9 cellular contexts compared by ENCODE assay signal in the genomic region with DNA sequence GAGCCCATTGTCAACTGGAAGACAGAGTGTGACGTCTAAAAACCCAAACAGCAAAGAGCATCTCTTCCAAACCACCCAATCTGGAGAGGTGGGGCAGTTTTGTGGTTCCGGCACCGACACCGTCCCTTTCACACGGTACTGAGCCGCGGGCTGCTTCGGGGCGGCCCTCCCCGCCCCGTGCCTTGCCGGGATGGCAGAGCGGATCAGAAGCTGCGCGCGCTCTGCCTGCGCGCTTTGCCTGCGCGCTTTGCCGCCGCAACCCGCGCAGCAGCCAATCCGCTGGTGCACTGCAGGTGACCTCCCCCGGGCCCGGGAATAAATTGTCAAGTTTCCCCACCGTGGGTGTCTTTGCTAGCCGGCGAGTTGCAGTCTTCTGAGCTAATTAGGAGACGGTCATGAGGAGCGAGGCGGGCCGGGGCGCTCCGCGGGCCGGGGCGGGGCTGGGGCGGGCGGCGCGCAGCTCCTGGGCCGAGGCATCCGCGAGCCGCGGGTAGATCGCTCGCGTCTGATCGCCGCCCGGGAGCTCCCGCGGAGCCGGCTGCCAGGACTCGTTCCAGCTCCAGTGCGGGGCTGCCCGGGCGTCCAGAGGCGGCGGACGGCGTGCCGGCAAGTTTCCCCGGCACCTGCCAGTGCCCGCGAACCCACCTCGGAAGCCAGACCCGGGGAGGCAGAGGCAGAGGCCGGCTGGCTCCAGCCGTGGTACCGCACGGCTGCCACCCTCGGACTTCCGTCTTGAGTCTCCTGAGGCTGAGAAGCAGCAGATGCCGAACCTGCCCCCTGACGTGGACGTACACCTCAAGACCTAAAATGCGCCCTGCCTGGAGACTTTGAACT.
DNase-seq lines count a peak whose midpoint lies in the region; ATAC-seq and TF ChIP-seq lines count a peak whose summit lies in the region.
"Had no signal": no experiment of that assay in that cellular context is flagged by ENCODE, and none has a peak within 500 bp of the region (broad histone marks: within the 10 kb centered on the region; RNA-seq: fewer than 3 reads in every experiment).

No MANE protein-coding gene starts in this region.

- intact Hi-C loops in mucosa of descending colon (cut with DNase I, micrococcal nuclease) (no loop called here), vagina (cut with DNase I) (no loop called here)

- no peak for TF ChIP-seq CTCF in mucosa of descending colon (IDR thresholded peaks at IDR 0.05)
- TF ChIP-seq CTCF in vagina (IDR thresholded peaks at IDR 0.05) = no peak

- H3K36me3 ChIP-seq in mucosa of descending colon (ENCODE audit: low read depth) = no peaks in the 10 kb centered on the region
- no peaks in the 10 kb centered on the region for H3K36me3 ChIP-seq in vagina

- H3K9me3 ChIP-seq in mucosa of descending colon (no peaks in the 10 kb centered on the region), vagina (no peaks in the 10 kb centered on the region)

- H3K27me3 ChIP-seq in vagina = no peaks in the 10 kb centered on the region

- H3K4me1 ChIP-seq in mucosa of descending colon (ENCODE audit: low read depth) = peaks cover 17% of the 10 kb centered on the region
- H3K4me1 ChIP-seq in vagina = peaks cover 17% of the 10 kb centered on the region

- ATAC-seq in GM18867 (IDR thresholded peaks at IDR 0.05; ENCODE audit: unreplicated experiment) (peak; percentile 54), mucosa of descending colon (peak; percentile 64), HG02973 (IDR thresholded peaks at IDR 0.05; ENCODE audit: unreplicated experiment) (no peak)

- peak; percentile 35 to 38 for DNase-seq in NCI-H1930 (lab: John Stamatoyannopoulos, UW)
- DNase-seq in central memory CD4-positive, alpha-beta T cell = peak; percentile 19
- peak; percentile 61 to 73 (median 66) for DNase-seq in mucosa of descending colon
- no peak for DNase-seq in vagina (ENCODE audit: extremely low spot score in 2 of 2)
- DNase-seq in NCI-H2029 treated with DMSO at 0.1 percent for 48 hours (lab: John Stamatoyannopoulos, UW) = no peak
- DNase-seq in medulla oblongata (ENCODE audit: extremely low spot score) = no peak

- no peak overlapping the region for H3K4me3 ChIP-seq in mucosa of descending colon
- H3K4me3 ChIP-seq in vagina = peak overlapping the region; percentile 40 to 44

- no peak for TF ChIP-seq POLR2A in vagina (IDR thresholded peaks at IDR 0.05)

- no peak overlapping the region for H3K27ac ChIP-seq in vagina
- H3K27ac ChIP-seq: KMS-11 had no signal

Comparison
In these comparisons a context has a peak if more than half of its experiments do, and no peak if none do; other contexts are left out.
1. DNase-seq: peak in NCI-H1930 (2 of 2), central memory CD4-positive, alpha-beta T cell (single experiment) and mucosa of descending colon (3 of 3); none in vagina (0 of 2), NCI-H2029 treated with DMSO at 0.1 percent for 48 hours (single experiment) and medulla oblongata (single experiment).